ENCODE assay signal across 10 cellular contexts in the genomic region with DNA sequence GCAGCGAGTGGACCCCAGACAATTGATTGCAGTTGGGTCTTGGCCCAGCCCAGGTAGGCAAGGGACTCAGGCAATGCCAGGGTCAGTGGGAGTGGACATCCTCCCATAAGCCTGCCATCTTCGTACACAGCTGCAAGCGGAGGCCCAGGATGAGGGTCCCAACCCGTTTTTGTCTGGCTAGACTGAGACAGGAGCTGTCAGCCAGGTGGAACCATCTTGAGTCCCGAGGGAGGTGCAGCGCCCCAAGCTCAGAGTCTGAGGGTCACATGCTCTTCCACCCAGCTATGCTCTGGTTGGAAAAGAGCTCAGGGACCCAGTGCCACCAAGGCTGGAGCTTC. TPM values are rescaled to one million over a fixed set of nuclear protein-coding genes. Genes with fewer than 3 reads are reported as not detected.
A peak's percentile ranks its signal among the peaks of the same experiment; 100 is the strongest.
DNase-seq lines count a peak whose midpoint lies in the region; ATAC-seq, FAIRE-seq and TF ChIP-seq lines count a peak whose summit lies in the region.
"Had no signal": no experiment of that assay in that cellular context is flagged by ENCODE, and none has a peak within 500 bp of the region (broad histone marks: within the 10 kb centered on the region; RNA-seq: fewer than 3 reads in every experiment).

No MANE protein-coding gene starts in this region.

- peak; percentile 30 for ATAC-seq in HG02943 (IDR thresholded peaks at IDR 0.05; ENCODE audit: low read depth, unreplicated experiment)
- no peak for ATAC-seq in HG03378 (IDR thresholded peaks at IDR 0.05; ENCODE audit: unreplicated experiment)

- intact Hi-C loops in colonic mucosa (cut with DNase I) (no loop called here), ovary (cut with DNase I) (no loop called here)

- no peak overlapping the region for H3K27ac Mint-ChIP-seq in mesothelial cell of epicardium
- H3K27ac Mint-ChIP-seq: endodermal cell had no signal

- TF ChIP-seq CTCF in colonic mucosa (IDR thresholded peaks at IDR 0.05) = no peak
- no peak for TF ChIP-seq CTCF in ovary (IDR thresholded peaks at IDR 0.05)
- no peak for TF ChIP-seq CTCF in mesothelial cell of epicardium (IDR thresholded peaks at IDR 0.05; ENCODE audit: unreplicated experiment)

- H3K4me1 ChIP-seq in ACC112 (ENCODE audit: control insufficient read depth, insufficient read depth, low read length, unreplicated experiment) (peaks cover 13% of the 10 kb centered on the region), colonic mucosa (peaks cover 37% of the 10 kb centered on the region), ovary (ENCODE audit: insufficient read depth) (peaks cover 10% of the 10 kb centered on the region)

- no peaks in the 10 kb centered on the region for H3K9me3 Mint-ChIP-seq in mesothelial cell of epicardium

- no peaks in the 10 kb centered on the region for H3K79me2 ChIP-seq in ACC112 (ENCODE audit: control insufficient read depth, insufficient read depth, low read length, unreplicated experiment)

- H3K27ac ChIP-seq in ACC112 (ENCODE audit: low read depth, low read length) (no peak overlapping the region), colonic mucosa (peak overlapping the region; percentile 85), ovary (peak overlapping the region; percentile 17 to 20)

- peak overlapping the region; percentile 7 for H2AFZ ChIP-seq in ACC112 (ENCODE audit: low read length, unreplicated experiment)

- H3K36me3 ChIP-seq in ACC112 (ENCODE audit: insufficient read depth, low read length) (no peaks in the 10 kb centered on the region), colonic mucosa (no peaks in the 10 kb centered on the region), ovary (no peaks in the 10 kb centered on the region)
- H3K36me3 ChIP-seq: left lung had no signal

- no peak for TF ChIP-seq POLR2A in ovary (IDR thresholded peaks at IDR 0.05)

- FAIRE-seq in HTR-8/SVneo (lab: Jason Lieb, UNC) = no peak

- H3K27me3 Mint-ChIP-seq in mesothelial cell of epicardium (ENCODE audit: low read depth) = no peaks in the 10 kb centered on the region

- H3K36me3 Mint-ChIP-seq in mesothelial cell of epicardium = no peaks in the 10 kb centered on the region

- no peaks in the 10 kb centered on the region for H3K9me3 ChIP-seq in colonic mucosa
- no peaks in the 10 kb centered on the region for H3K9me3 ChIP-seq in ovary
- H3K9me3 ChIP-seq: left lung had no signal

- no peak overlapping the region for H3K4me3 ChIP-seq in ACC112 (ENCODE audit: low read depth, low read length)
- no peak overlapping the region for H3K4me3 ChIP-seq in colonic mucosa
- H3K4me3 ChIP-seq in ovary = no peak overlapping the region
- H3K4me3 ChIP-seq: left lung had no signal

- DNase-seq in colonic mucosa (no peak), ovary (peak in 2 of 5 donors; percentile 21 to 43), HTR-8/SVneo (ENCODE audit: insufficient read length, low spot score) (no peak), mesothelial cell of epicardium (ENCODE audit: low spot score in 2 of 2, unreplicated experiment in 2 of 2) (no peak)
- no peak for DNase-seq in activated CD4-positive, alpha-beta T cell treated with anti-CD3 and anti-CD28 coated beads, Interleukin-2, amount 50 U/mL, for 1 hour

- no peak overlapping the region for H3K4me3 Mint-ChIP-seq in mesothelial cell of epicardium
- H3K4me3 Mint-ChIP-seq: endodermal cell had no signal

- H3K27me3 ChIP-seq in ACC112 (ENCODE audit: insufficient read depth, low read length) = no peaks in the 10 kb centered on the region
- H3K27me3 ChIP-seq in colonic mucosa = no peaks in the 10 kb centered on the region
- H3K27me3 ChIP-seq in ovary = no peaks in the 10 kb centered on the region
- H3K27me3 ChIP-seq: left lung had no signal

- TF ChIP-seq EP300 in ovary (IDR thresholded peaks at IDR 0.05) = no peak

- H3K9ac ChIP-seq in colonic mucosa (ENCODE audit: low read depth in 2 of 2, low read length in 2 of 2) = peak overlapping the region; percentile 19 to 83

- WGBS in ovary, 3 donors = 65 to 70% (median 66%) methylated on average over 6 of the region's 6 CpGs

- peaks cover 14% of the 10 kb centered on the region for H3K4me1 Mint-ChIP-seq in mesothelial cell of epicardium

RNA-seq across cellular contexts. Expression of a gene that starts 22.6 kb away (rescaled TPM):
- 100 to 1,000 TPM; 101 to 134 TPM for total RNA-seq in colonic mucosa
- total RNA-seq in ovary = 100 to 1,000 TPM in 2 of 7 donors, 10 to 100 TPM in 5; 51.8 to 132 (median 62.5) TPM
- 100 to 1,000 TPM; 114 to 119 TPM for polyA plus RNA-seq in ovary
- 207 to 212 TPM (median 209 TPM) in 3 replicates for total RNA-seq in mesothelial cell of epicardium

RNA-seq across cellular contexts. Expression of a gene that starts 53.9 kb away (rescaled TPM):
- 10 to 100 TPM; 24.3 to 29.7 TPM for total RNA-seq in colonic mucosa
- total RNA-seq in ovary = 10 to 100 TPM; 30.5 to 58.6 (median 36.3) TPM
- 10 to 100 TPM in 1 of 2 donors, 1 to 10 TPM in 1; 8.0 to 23.2 TPM for polyA plus RNA-seq in ovary
- total RNA-seq in mesothelial cell of epicardium = 30.7 to 33.5 TPM (median 31.9 TPM) in 3 replicates
